In the genomic region with DNA sequence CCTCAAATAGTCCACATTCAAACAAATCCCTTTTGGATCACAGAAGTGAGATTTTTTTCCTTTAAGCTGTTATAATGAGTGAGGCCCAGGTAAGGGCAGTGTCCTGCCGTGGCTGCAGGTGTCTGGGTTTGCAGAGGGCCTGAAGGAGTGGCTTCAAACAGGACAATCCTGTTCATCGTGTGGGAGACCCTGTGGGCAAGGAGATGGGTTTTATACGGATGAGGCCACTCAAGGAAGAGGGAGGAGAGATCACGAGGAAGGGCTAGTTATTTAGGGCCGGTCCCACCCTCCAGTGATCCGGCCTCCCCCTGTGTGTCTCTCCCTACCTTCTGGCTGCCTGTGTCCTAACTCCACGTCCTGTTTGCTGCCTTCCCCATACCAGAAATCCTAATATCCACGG, we compare ENCODE assay signal across 29 cellular contexts. TPM values are rescaled to one million over a fixed set of nuclear protein-coding genes. Genes with fewer than 3 reads are reported as not detected.
DNase-seq lines count a peak whose midpoint lies in the region; ATAC-seq, FAIRE-seq and TF ChIP-seq lines count a peak whose summit lies in the region.
"Had no signal": no experiment of that assay in that cellular context is flagged by ENCODE, and none has a peak within 500 bp of the region (broad histone marks: within the 10 kb centered on the region; RNA-seq: fewer than 3 reads in every experiment).

No MANE protein-coding gene starts in this region.

- no peaks in the 10 kb centered on the region for H3K4me1 ChIP-seq in mammary epithelial cell (ENCODE audit: insufficient read depth, low read length)
- peaks cover 22% of the 10 kb centered on the region for H3K4me1 ChIP-seq in mucosa of descending colon (ENCODE audit: low read depth)
- H3K4me1 ChIP-seq in naive thymus-derived CD4-positive, alpha-beta T cell (ENCODE audit: control insufficient read depth in 2 of 2, insufficient read depth in 2 of 2, low read length in 2 of 2): no peaks in the 10 kb centered on the region
- H3K4me1 ChIP-seq: prostate gland, tibial artery had no signal

- dilution Hi-C loops in mammary epithelial cell (cut with HindIII; ENCODE audit: low sequenced_read_pairs): no loop called here

- H3K4me3 Mint-ChIP-seq in MCF 10A (ENCODE audit: unreplicated experiment) (no peak overlapping the region), type B pancreatic cell (peak overlapping the region; percentile 69)
- no peak overlapping the region for H3K4me3 Mint-ChIP-seq in naive thymus-derived CD4-positive, alpha-beta T cell
- H3K4me3 Mint-ChIP-seq: CD4-positive, CD25-positive, alpha-beta regulatory T cell; stimulated activated naive CD8-positive, alpha-beta T cell treated with anti-CD3 and anti-CD28 coated beads, Interleukin-15, amount 100 ng/mL, for 72 hours had no signal

- POLR2A ChIA-PET in MCF 10A (lab: Yijun Ruan, JAX): interaction anchor here (0.7 to 1.4 kb wide), 3 partner anchors 19 to 33 kb away, joined by 3 read pairs; no protein-coding TSS in a partner anchor
- POLR2A ChIA-PET in naive thymus-derived CD4-positive, alpha-beta T cell (lab: Charles Lee): no interaction called here

- no peak overlapping the region for H3K4me2 ChIP-seq in mammary epithelial cell (ENCODE audit: insufficient read depth, low read depth, low read length)

- H3K27ac Mint-ChIP-seq in MCF 10A (ENCODE audit: low read depth, unreplicated experiment) (peak overlapping the region; percentile 60), type B pancreatic cell (peak overlapping the region; percentile 95)
- no peak overlapping the region for H3K27ac Mint-ChIP-seq in naive thymus-derived CD4-positive, alpha-beta T cell
- H3K27ac Mint-ChIP-seq: CD4-positive, CD25-positive, alpha-beta regulatory T cell; stimulated activated naive CD8-positive, alpha-beta T cell treated with anti-CD3 and anti-CD28 coated beads, Interleukin-15, amount 100 ng/mL, for 72 hours had no signal

- no peak overlapping the region for H3K9ac ChIP-seq in mammary epithelial cell (ENCODE audit: insufficient read depth, low read length)

- CTCF ChIA-PET in MCF 10A (lab: Yijun Ruan, JAX): interaction anchor here (0.6 to 1.1 kb wide), 3 partner anchors 13 to 219 kb away, joined by 3 read pairs; no protein-coding TSS in a partner anchor
- CTCF ChIA-PET in mammary epithelial cell (lab: Charles Lee; ENCODE audit: low non-redundant PET): no interaction called here
- CTCF ChIA-PET in naive thymus-derived CD4-positive, alpha-beta T cell (lab: Charles Lee): no interaction called here

- no peaks in the 10 kb centered on the region for H3K9me3 ChIP-seq in mammary epithelial cell (replicated peaks; ENCODE audit: insufficient read depth, low read length)
- H3K9me3 ChIP-seq in mucosa of descending colon: no peaks in the 10 kb centered on the region
- no peaks in the 10 kb centered on the region for H3K9me3 ChIP-seq in naive thymus-derived CD4-positive, alpha-beta T cell (ENCODE audit: control insufficient read depth in 2 of 3, low read length in 3 of 3)
- H3K9me3 ChIP-seq: prostate gland, tibial artery had no signal

- no peaks in the 10 kb centered on the region for H4K20me1 ChIP-seq in mammary epithelial cell (ENCODE audit: insufficient read depth, low read length)

- no TSS peak for BruUV-seq in MCF 10A (replicated peaks; lab: Mats Ljungman, UMichigan)
- BruUV-seq in mammary epithelial cell (replicated peaks; lab: Mats Ljungman, UMichigan): no TSS peak

- intact Hi-C loops in MCF 10A (cut with micrococcal nuclease): no loop called here
- intact Hi-C loops in mammary epithelial cell (cut with micrococcal nuclease): no loop called here
- intact Hi-C loops in left cardiac atrium (cut with DNase I): loop anchor here in 1 of 2 donors (2.0 kb wide), 1 partner anchor 34 kb away; a partner anchor contains a TSS
- intact Hi-C loops in mucosa of descending colon (cut with DNase I, micrococcal nuclease): no loop called here
- intact Hi-C loops in naive thymus-derived CD4-positive, alpha-beta T cell (cut with micrococcal nuclease): no loop called here

- FAIRE-seq in H54 (lab: Jason Lieb, UNC): no peak
- FAIRE-seq: GM12891, RCC 7860, TTC549 had no signal

- TF ChIP-seq POLR2A in H54 (IDR thresholded peaks at IDR 0.05; ENCODE audit: low read depth, low read length): no peak

- WGBS in mammary epithelial cell (ENCODE audit: low coverage, missing lambda C conversion rate): 86% methylated on average over 8 of the region's 8 CpGs

- peak; percentile 20 to 26 for ATAC-seq in left cardiac atrium
- peak; percentile 50 for ATAC-seq in mucosa of descending colon
- no peak for ATAC-seq in naive thymus-derived CD4-positive, alpha-beta T cell
- ATAC-seq in HG02763 (IDR thresholded peaks at IDR 0.05; ENCODE audit: unreplicated experiment): no peak
- ATAC-seq: stimulated activated naive CD8-positive, alpha-beta T cell treated with anti-CD3 and anti-CD28 coated beads, Interleukin-15, amount 100 ng/mL, for 72 hours had no signal

- peaks cover 95% of the 10 kb centered on the region for H3K79me2 ChIP-seq in mammary epithelial cell (ENCODE audit: insufficient read depth, low read length)

- in situ Hi-C loops in mammary epithelial cell (cut with MboI; ENCODE audit: low sequenced_read_pairs in 2 of 2): no loop called here

- no peak overlapping the region for H3K4me3 ChIP-seq in mammary epithelial cell (replicated peaks in 1 of 3; ENCODE audit: insufficient read depth in 1 of 3, low read depth in 2 of 3, low read length in 3 of 3)
- no peak overlapping the region for H3K4me3 ChIP-seq in mucosa of descending colon
- no peak overlapping the region for H3K4me3 ChIP-seq in naive thymus-derived CD4-positive, alpha-beta T cell (ENCODE audit: low read length)
- H3K4me3 ChIP-seq: prostate gland, tibial artery had no signal

- no peaks in the 10 kb centered on the region for H3K36me3 ChIP-seq in mammary epithelial cell (ENCODE audit: insufficient read depth, low read length)
- H3K36me3 ChIP-seq in mucosa of descending colon (ENCODE audit: low read depth): no peaks in the 10 kb centered on the region
- no peaks in the 10 kb centered on the region for H3K36me3 ChIP-seq in naive thymus-derived CD4-positive, alpha-beta T cell (ENCODE audit: control insufficient read depth in 2 of 3, insufficient read depth in 3 of 3, low read length in 3 of 3)
- H3K36me3 ChIP-seq: prostate gland, tibial artery had no signal

- no peak for TF ChIP-seq CTCF in MCF 10A (IDR thresholded peaks at IDR 0.05; ENCODE audit: unreplicated experiment)
- no peak for TF ChIP-seq CTCF in mammary epithelial cell (conservative IDR thresholded peaks at IDR 0.05 in 1 of 2, IDR thresholded peaks at IDR 0.05 in 1 of 2; ENCODE audit: extremely low read depth in 1 of 2, insufficient read depth in 1 of 2, low read depth in 1 of 2, low read length in 2 of 2)
- no peak for TF ChIP-seq CTCF in mucosa of descending colon (IDR thresholded peaks at IDR 0.05)
- no peak for TF ChIP-seq CTCF in type B pancreatic cell (conservative IDR thresholded peaks at IDR 0.05)

- H3K36me3 Mint-ChIP-seq in MCF 10A (ENCODE audit: insufficient read depth, unreplicated experiment) (peaks cover 23% of the 10 kb centered on the region), type B pancreatic cell (no peaks in the 10 kb centered on the region)
- H3K36me3 Mint-ChIP-seq in naive thymus-derived CD4-positive, alpha-beta T cell: no peaks in the 10 kb centered on the region
- H3K36me3 Mint-ChIP-seq: CD4-positive, CD25-positive, alpha-beta regulatory T cell had no signal

- H3K27me3 Mint-ChIP-seq in MCF 10A (ENCODE audit: insufficient read depth, unreplicated experiment) (no peaks in the 10 kb centered on the region), type B pancreatic cell (no peaks in the 10 kb centered on the region)
- H3K27me3 Mint-ChIP-seq in naive thymus-derived CD4-positive, alpha-beta T cell: peaks cover 3 to 34% (median 5%) of the 10 kb centered on the region in 5 donors

- H2AFZ ChIP-seq in mammary epithelial cell (ENCODE audit: low read depth, low read length): no peak overlapping the region

- DNase-seq in MCF 10A (ENCODE audit: unreplicated experiment) (no peak), mammary epithelial cell (no peak), left cardiac atrium (no peak), mucosa of descending colon (no peak), type B pancreatic cell (ENCODE audit: extremely low spot score, unreplicated experiment) (no peak), H54 (ENCODE audit: insufficient read length, low spot score) (no peak)
- DNase-seq in naive thymus-derived CD4-positive, alpha-beta T cell: no peak
- DNase-seq: activated CD4-positive, alpha-beta T cell treated with anti-CD3 and anti-CD28 coated beads, Interleukin-2, amount 50 U/mL, for 48 hours; activated naive CD4-positive, alpha-beta T cell treated with Interleukin-2 at 50 U/mL for 16 hours; CD4-positive, CD25-positive, alpha-beta regulatory T cell; effector CD4-positive, alpha-beta T cell; EL; foreskin fibroblast; hippocampal formation; NCI-H1048; NCI-H1694; NCI-H2171 treated with DMSO at 0.1 percent for 48 hours; NCI-H510A treated with DMSO at 0.1 percent for 48 hours; stimulated activated naive CD8-positive, alpha-beta T cell treated with anti-CD3 and anti-CD28 coated beads, Interleukin-15, amount 100 ng/mL, for 72 hours; tibial artery had no signal

- no peaks in the 10 kb centered on the region for H3K27me3 ChIP-seq in mammary epithelial cell (ENCODE audit: insufficient read depth, low read length)
- H3K27me3 ChIP-seq in naive thymus-derived CD4-positive, alpha-beta T cell (ENCODE audit: control insufficient read depth in 2 of 2, insufficient read depth in 2 of 2, low read length in 2 of 2): no peaks in the 10 kb centered on the region
- H3K27me3 ChIP-seq: tibial artery had no signal

- H3K9me3 Mint-ChIP-seq in MCF 10A (ENCODE audit: unreplicated experiment): no peaks in the 10 kb centered on the region
- H3K9me3 Mint-ChIP-seq in type B pancreatic cell: no peaks in the 10 kb centered on the region
- no peaks in the 10 kb centered on the region for H3K9me3 Mint-ChIP-seq in naive thymus-derived CD4-positive, alpha-beta T cell
- H3K9me3 Mint-ChIP-seq: stimulated activated naive CD8-positive, alpha-beta T cell treated with anti-CD3 and anti-CD28 coated beads, Interleukin-15, amount 100 ng/mL, for 72 hours had no signal

- H3K27ac ChIP-seq in mammary epithelial cell (ENCODE audit: insufficient read depth, low read depth, low read length): no peak overlapping the region
- H3K27ac ChIP-seq in naive thymus-derived CD4-positive, alpha-beta T cell (ENCODE audit: low read depth, low read length): no peak overlapping the region
- H3K27ac ChIP-seq: epithelial cell of prostate, prostate gland, tibial artery had no signal

- peaks cover 26% of the 10 kb centered on the region for H3K4me1 Mint-ChIP-seq in MCF 10A (ENCODE audit: insufficient read depth, unreplicated experiment)
- H3K4me1 Mint-ChIP-seq in type B pancreatic cell (ENCODE audit: unreplicated experiment): peaks cover 39% of the 10 kb centered on the region
- peaks cover 0 to 2% (median 0%) of the 10 kb centered on the region in 7 donors for H3K4me1 Mint-ChIP-seq in naive thymus-derived CD4-positive, alpha-beta T cell
- H3K4me1 Mint-ChIP-seq: CD4-positive, CD25-positive, alpha-beta regulatory T cell had no signal

RNA-seq across cellular contexts. Expression of a gene that starts 33.8 kb away (rescaled TPM):
- total RNA-seq in MCF 10A (2022): 32.0 and 38.7 TPM in 2 replicates
- total RNA-seq in mammary epithelial cell: 10 to 100 TPM; 46.8 to 56.2 TPM
- 32.2 TPM for polyA plus RNA-seq in mammary epithelial cell
- 45.3 TPM for polyA minus RNA-seq in mammary epithelial cell
- total RNA-seq in left cardiac atrium: 100 to 1,000 TPM in 1 of 2 donors, 10 to 100 TPM in 1; 94.9 to 114 TPM
- total RNA-seq in mucosa of descending colon: 10 to 100 TPM; 11.1 to 33.5 (median 25.2) TPM
- 12.6 and 19.2 TPM in 2 replicates for total RNA-seq in type B pancreatic cell (ENCODE audit: low replicate concordance)
- total RNA-seq in naive thymus-derived CD4-positive, alpha-beta T cell: not detected
- not detected for polyA plus RNA-seq in naive thymus-derived CD4-positive, alpha-beta T cell
- total RNA-seq: CD4-positive, CD25-positive, alpha-beta regulatory T cell; LHCN-M2; T-helper 1 cell treated with Interleukin-12 subunit alpha and Interleukin-12 subunit beta and Interleukin-4 antibody, amounts not matched to agents 30 ng/mL and 1 ng/mL, for 36 hours had no signal
- polyA plus RNA-seq: CD4-positive, CD25-positive, alpha-beta regulatory T cell; liver had no signal

Comparison
In these comparisons a context has a peak if more than half of its experiments do, and no peak if none do; other contexts are left out.
1. H3K27ac Mint-ChIP-seq: peak in MCF 10A (single experiment) and type B pancreatic cell (single experiment); none in naive thymus-derived CD4-positive, alpha-beta T cell (0 of 9).
2. ATAC-seq: peak in left cardiac atrium (2 of 2) and mucosa of descending colon (single experiment); none in naive thymus-derived CD4-positive, alpha-beta T cell (single experiment) and HG02763 (single experiment).
3. RNA of a gene that starts 33.8 kb away (total RNA-seq): 94.9 to 114 TPM in left cardiac atrium, 46.8 to 56.2 TPM in mammary epithelial cell, 32.0 to 38.7 TPM in MCF 10A, 11.1 to 33.5 TPM in mucosa of descending colon and 12.6 to 19.2 TPM in type B pancreatic cell; not detected in naive thymus-derived CD4-positive, alpha-beta T cell; every median in the first group is over 10 times any median in the second.